10 cellular contexts compared by ENCODE assay signal in the genomic region with DNA sequence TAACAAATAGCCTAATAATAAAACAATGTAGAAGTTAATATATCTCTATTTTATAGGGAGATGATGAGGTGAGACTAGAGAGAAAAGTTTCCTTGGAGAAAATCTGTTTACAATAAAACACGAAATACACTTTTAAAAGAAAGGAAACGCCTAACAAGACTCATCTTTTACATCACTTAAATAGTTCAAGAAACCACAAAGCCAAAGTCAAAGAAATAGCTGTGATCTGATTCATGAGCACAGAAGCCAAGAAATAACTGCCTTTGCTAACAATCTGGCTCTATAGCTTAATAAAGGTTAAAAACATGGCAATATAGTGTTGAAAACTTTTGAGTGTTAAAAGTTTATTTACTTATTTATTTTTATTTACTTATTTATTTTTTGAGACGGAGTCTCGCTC.
DNase-seq lines count a peak whose midpoint lies in the region; ATAC-seq lines count a peak whose summit lies in the region.
"Had no signal": no experiment of that assay in that cellular context is flagged by ENCODE, and none has a peak within 500 bp of the region (broad histone marks: within the 10 kb centered on the region; RNA-seq: fewer than 3 reads in every experiment).

No MANE protein-coding gene starts in this region.

- H3K4me1 Mint-ChIP-seq in activated CD4-positive, alpha-beta memory T cell treated with anti-CD3 and anti-CD28 coated beads, Interleukin-2, amount 10 ng/mL, durations not matched to agents 7 days and 5 days, result peaks cover 22% of the 10 kb centered on the region
- peaks cover 31% of the 10 kb centered on the region for H3K4me1 Mint-ChIP-seq in activated T-helper 1 cell treated with anti-CD3 and anti-CD28 coated beads, Interleukin-12 subunit alpha, Interleukin-12 subunit beta, Interleukin-2, Interleukin-4 antibody, amounts not matched to agents 30 ng/mL and 10 ng/mL and 1 ng/mL, durations not matched to agents 14 hours and 24 hours and 36 hours (ENCODE audit: low read depth)

- DNase-seq in A172 (ENCODE audit: low spot score), result peak; percentile 97
- DNase-seq in HCEC 1CT, result peak; percentile 96
- peak; percentile 60 for DNase-seq in amniotic stem cell (lab: John Stamatoyannopoulos, UW)
- peak; percentile 92 for DNase-seq in kidney glomerular epithelial cell (lab: John Stamatoyannopoulos, UW)
- DNase-seq in activated CD4-positive, alpha-beta memory T cell treated with anti-CD3 and anti-CD28 coated beads, Interleukin-2, amount 10 ng/mL, durations not matched to agents 7 days and 5 days, result no peak
- no peak for DNase-seq in activated T-helper 1 cell treated with anti-CD3 and anti-CD28 coated beads, Interleukin-12 subunit alpha, Interleukin-12 subunit beta, Interleukin-2, Interleukin-4 antibody, amounts not matched to agents 30 ng/mL and 10 ng/mL and 1 ng/mL, durations not matched to agents 14 hours and 24 hours and 36 hours (ENCODE audit: low spot score)
- DNase-seq in NCI-H345 treated with DMSO at 0.1 percent for 48 hours (lab: John Stamatoyannopoulos, UW; ENCODE audit: unreplicated experiment), result no peak
- DNase-seq: DMS53 had no signal

- ATAC-seq in GM21367 (IDR thresholded peaks at IDR 0.05; ENCODE audit: unreplicated experiment), result no peak

- intact Hi-C loops in activated T-helper 1 cell treated with anti-CD3 and anti-CD28 coated beads, Interleukin-12 subunit alpha, Interleukin-12 subunit beta, Interleukin-2, Interleukin-4 antibody, amounts not matched to agents 30 ng/mL and 10 ng/mL and 1 ng/mL, durations not matched to agents 14 hours and 24 hours and 36 hours (cut with micrococcal nuclease), result loop anchor here (2.0 kb wide), 4 partner anchors 85 to 225 kb away; partner anchors contain the start of gene ABL2

- POLR2A ChIA-PET in activated CD4-positive, alpha-beta memory T cell treated with anti-CD3 and anti-CD28 coated beads, Interleukin-2, amount 10 ng/mL, durations not matched to agents 7 days and 5 days (lab: Charles Lee), result no interaction called here

- H3K27ac Mint-ChIP-seq in activated CD4-positive, alpha-beta memory T cell treated with anti-CD3 and anti-CD28 coated beads, Interleukin-2, amount 10 ng/mL, durations not matched to agents 7 days and 5 days, result no peak overlapping the region
- no peak overlapping the region for H3K27ac Mint-ChIP-seq in activated T-helper 1 cell treated with anti-CD3 and anti-CD28 coated beads, Interleukin-12 subunit alpha, Interleukin-12 subunit beta, Interleukin-2, Interleukin-4 antibody, amounts not matched to agents 30 ng/mL and 10 ng/mL and 1 ng/mL, durations not matched to agents 14 hours and 24 hours and 36 hours

- H3K4me3 Mint-ChIP-seq in activated CD4-positive, alpha-beta memory T cell treated with anti-CD3 and anti-CD28 coated beads, Interleukin-2, amount 10 ng/mL, durations not matched to agents 7 days and 5 days, result no peak overlapping the region
- no peak overlapping the region for H3K4me3 Mint-ChIP-seq in activated T-helper 1 cell treated with anti-CD3 and anti-CD28 coated beads, Interleukin-12 subunit alpha, Interleukin-12 subunit beta, Interleukin-2, Interleukin-4 antibody, amounts not matched to agents 30 ng/mL and 10 ng/mL and 1 ng/mL, durations not matched to agents 14 hours and 24 hours and 36 hours
- H3K4me3 Mint-ChIP-seq: neural crest cell had no signal

- CTCF ChIA-PET in activated CD4-positive, alpha-beta memory T cell treated with anti-CD3 and anti-CD28 coated beads, Interleukin-2, amount 10 ng/mL, durations not matched to agents 7 days and 5 days (lab: Charles Lee), result no interaction called here

- no peaks in the 10 kb centered on the region for H3K36me3 Mint-ChIP-seq in activated CD4-positive, alpha-beta memory T cell treated with anti-CD3 and anti-CD28 coated beads, Interleukin-2, amount 10 ng/mL, durations not matched to agents 7 days and 5 days (ENCODE audit: low read depth)
- peaks cover 2% of the 10 kb centered on the region for H3K36me3 Mint-ChIP-seq in activated T-helper 1 cell treated with anti-CD3 and anti-CD28 coated beads, Interleukin-12 subunit alpha, Interleukin-12 subunit beta, Interleukin-2, Interleukin-4 antibody, amounts not matched to agents 30 ng/mL and 10 ng/mL and 1 ng/mL, durations not matched to agents 14 hours and 24 hours and 36 hours (ENCODE audit: low read depth)

- H3K27me3 Mint-ChIP-seq in activated CD4-positive, alpha-beta memory T cell treated with anti-CD3 and anti-CD28 coated beads, Interleukin-2, amount 10 ng/mL, durations not matched to agents 7 days and 5 days, result no peaks in the 10 kb centered on the region
- H3K27me3 Mint-ChIP-seq in activated T-helper 1 cell treated with anti-CD3 and anti-CD28 coated beads, Interleukin-12 subunit alpha, Interleukin-12 subunit beta, Interleukin-2, Interleukin-4 antibody, amounts not matched to agents 30 ng/mL and 10 ng/mL and 1 ng/mL, durations not matched to agents 14 hours and 24 hours and 36 hours (ENCODE audit: insufficient read depth), result no peaks in the 10 kb centered on the region

- no peaks in the 10 kb centered on the region for H3K9me3 Mint-ChIP-seq in activated CD4-positive, alpha-beta memory T cell treated with anti-CD3 and anti-CD28 coated beads, Interleukin-2, amount 10 ng/mL, durations not matched to agents 7 days and 5 days
- H3K9me3 Mint-ChIP-seq in activated T-helper 1 cell treated with anti-CD3 and anti-CD28 coated beads, Interleukin-12 subunit alpha, Interleukin-12 subunit beta, Interleukin-2, Interleukin-4 antibody, amounts not matched to agents 30 ng/mL and 10 ng/mL and 1 ng/mL, durations not matched to agents 14 hours and 24 hours and 36 hours, result no peaks in the 10 kb centered on the region
- H3K9me3 Mint-ChIP-seq: neural crest cell had no signal

Comparison
In these comparisons a context has a peak if more than half of its experiments do, and no peak if none do; other contexts are left out.
1. DNase-seq: peak in A172 (single experiment), HCEC 1CT (single experiment), amniotic stem cell (single experiment) and kidney glomerular epithelial cell (single experiment); none in activated CD4-positive, alpha-beta memory T cell treated with anti-CD3 and anti-CD28 coated beads, Interleukin-2, amount 10 ng/mL, durations not matched to agents 7 days and 5 days (single experiment), activated T-helper 1 cell treated with anti-CD3 and anti-CD28 coated beads, Interleukin-12 subunit alpha, Interleukin-12 subunit beta, Interleukin-2, Interleukin-4 antibody, amounts not matched to agents 30 ng/mL and 10 ng/mL and 1 ng/mL, durations not matched to agents 14 hours and 24 hours and 36 hours (single experiment) and NCI-H345 treated with DMSO at 0.1 percent for 48 hours (single experiment).